In the genomic region with DNA sequence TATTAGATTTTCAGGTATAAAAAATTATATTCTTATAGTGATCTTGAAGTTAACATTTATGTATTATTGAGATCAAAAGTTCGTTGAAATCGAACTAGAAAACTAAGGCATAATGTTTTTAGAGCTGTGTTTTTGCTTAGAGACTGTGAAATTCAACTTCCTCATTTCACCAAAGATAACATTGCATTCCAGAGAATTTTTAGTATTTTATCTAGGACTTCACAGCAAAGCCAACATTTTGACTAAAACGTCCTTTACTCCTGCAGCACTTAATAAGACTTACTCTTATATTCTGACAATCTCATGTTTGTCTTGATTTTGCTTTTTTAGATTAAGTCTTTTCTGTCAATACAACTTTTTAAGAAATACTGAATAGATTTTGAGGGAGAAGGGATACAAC, we compare ENCODE assay signal across 2 cellular contexts.
TF ChIP-seq lines count a peak whose summit lies in the region.

No MANE protein-coding gene starts in this region.

TF ChIP-seq in IMR-90, 13 proteins besides CTCF, POLR2A, EP300 and RAD21:
- TF ChIP-seq CHD1 (IDR thresholded peaks at IDR 0.05; ENCODE audit: low read depth, low read length) (no peak), BHLHE40 (IDR thresholded peaks at IDR 0.05; ENCODE audit: low read depth, low read length) (no peak), MAZ (IDR thresholded peaks at IDR 0.05; ENCODE audit: borderline replicate concordance, low read depth, low read length) (no peak), MXI1 (IDR thresholded peaks at IDR 0.05; ENCODE audit: borderline replicate concordance, low read depth, low read length) (no peak), ELK1 (IDR thresholded peaks at IDR 0.05; ENCODE audit: borderline replicate concordance, low read depth, low read length) (no peak), CEBPB (IDR thresholded peaks at IDR 0.05; ENCODE audit: low read depth, low read length) (no peak), SMC3 (IDR thresholded peaks at IDR 0.05; ENCODE audit: low read depth, low read length) (no peak), MAFK (IDR thresholded peaks at IDR 0.05; ENCODE audit: low read depth, low read length) (no peak), NFE2L2 (IDR thresholded peaks at IDR 0.05; ENCODE audit: low read depth, low read length) (no peak), RCOR1 (IDR thresholded peaks at IDR 0.05; ENCODE audit: insufficient replicate concordance, low read length) (no peak), FOS (IDR thresholded peaks at IDR 0.05; ENCODE audit: low read depth, low read length) (no peak)
- TF ChIP-seq, protein P1, sequence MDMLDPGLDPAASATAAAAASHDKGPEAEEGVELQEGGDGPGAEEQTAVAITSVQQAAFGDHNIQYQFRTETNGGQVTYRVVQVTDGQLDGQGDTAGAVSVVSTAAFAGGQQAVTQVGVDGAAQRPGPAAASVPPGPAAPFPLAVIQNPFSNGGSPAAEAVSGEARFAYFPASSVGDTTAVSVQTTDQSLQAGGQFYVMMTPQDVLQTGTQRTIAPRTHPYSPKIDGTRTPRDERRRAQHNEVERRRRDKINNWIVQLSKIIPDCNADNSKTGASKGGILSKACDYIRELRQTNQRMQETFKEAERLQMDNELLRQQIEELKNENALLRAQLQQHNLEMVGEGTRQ (IDR thresholded peaks at IDR 0.05; ENCODE audit: low read depth, low read length), result no peak

TF ChIP-seq in GM12878, 131 proteins besides CTCF, POLR2A, EP300 and RAD21:
- TF ChIP-seq ZNF274 (IDR thresholded peaks at IDR 0.05; ENCODE audit: insufficient read depth, insufficient read length) (no peak), NFIC (IDR thresholded peaks at IDR 0.05; ENCODE audit: low read depth, low read length) (no peak), ZNF24 (IDR thresholded peaks at IDR 0.05) (no peak), CHD1 (IDR thresholded peaks at IDR 0.05; ENCODE audit: low read depth, low read length) (no peak), CUX1 (IDR thresholded peaks at IDR 0.05; ENCODE audit: insufficient replicate concordance, low read depth, low read length) (no peak), TARDBP (IDR thresholded peaks at IDR 0.05; ENCODE audit: borderline replicate concordance) (no peak), MLLT1 (IDR thresholded peaks at IDR 0.05) (no peak), GATAD2B (conservative IDR thresholded peaks at IDR 0.05; ENCODE audit: low read depth) (no peak), IRF4 (IDR thresholded peaks at IDR 0.05; ENCODE audit: low read depth, low read length) (no peak), NR2C1 (IDR thresholded peaks at IDR 0.05) (no peak), CREM (IDR thresholded peaks at IDR 0.05; ENCODE audit: low read depth) (no peak), NBN (IDR thresholded peaks at IDR 0.05) (no peak), ZZZ3 (IDR thresholded peaks at IDR 0.05; ENCODE audit: control insufficient read depth, insufficient read length, low read depth) (no peak), RAD51 (IDR thresholded peaks at IDR 0.05) (no peak), CHD2 (IDR thresholded peaks at IDR 0.05; ENCODE audit: borderline replicate concordance, low read depth, low read length) (no peak), JUND (IDR thresholded peaks at IDR 0.05; ENCODE audit: low read depth, low read length) (no peak)
- TF ChIP-seq, protein P2, sequence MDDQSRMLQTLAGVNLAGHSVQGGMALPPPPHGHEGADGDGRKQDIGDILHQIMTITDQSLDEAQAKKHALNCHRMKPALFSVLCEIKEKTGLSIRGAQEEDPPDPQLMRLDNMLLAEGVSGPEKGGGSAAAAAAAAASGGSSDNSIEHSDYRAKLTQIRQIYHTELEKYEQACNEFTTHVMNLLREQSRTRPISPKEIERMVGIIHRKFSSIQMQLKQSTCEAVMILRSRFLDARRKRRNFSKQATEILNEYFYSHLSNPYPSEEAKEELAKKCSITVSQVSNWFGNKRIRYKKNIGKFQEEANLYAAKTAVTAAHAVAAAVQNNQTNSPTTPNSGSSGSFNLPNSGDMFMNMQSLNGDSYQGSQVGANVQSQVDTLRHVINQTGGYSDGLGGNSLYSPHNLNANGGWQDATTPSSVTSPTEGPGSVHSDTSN (IDR thresholded peaks at IDR 0.05; ENCODE audit: insufficient replicate concordance, low read depth, low read length), result no peak
- TF ChIP-seq, protein P3, sequence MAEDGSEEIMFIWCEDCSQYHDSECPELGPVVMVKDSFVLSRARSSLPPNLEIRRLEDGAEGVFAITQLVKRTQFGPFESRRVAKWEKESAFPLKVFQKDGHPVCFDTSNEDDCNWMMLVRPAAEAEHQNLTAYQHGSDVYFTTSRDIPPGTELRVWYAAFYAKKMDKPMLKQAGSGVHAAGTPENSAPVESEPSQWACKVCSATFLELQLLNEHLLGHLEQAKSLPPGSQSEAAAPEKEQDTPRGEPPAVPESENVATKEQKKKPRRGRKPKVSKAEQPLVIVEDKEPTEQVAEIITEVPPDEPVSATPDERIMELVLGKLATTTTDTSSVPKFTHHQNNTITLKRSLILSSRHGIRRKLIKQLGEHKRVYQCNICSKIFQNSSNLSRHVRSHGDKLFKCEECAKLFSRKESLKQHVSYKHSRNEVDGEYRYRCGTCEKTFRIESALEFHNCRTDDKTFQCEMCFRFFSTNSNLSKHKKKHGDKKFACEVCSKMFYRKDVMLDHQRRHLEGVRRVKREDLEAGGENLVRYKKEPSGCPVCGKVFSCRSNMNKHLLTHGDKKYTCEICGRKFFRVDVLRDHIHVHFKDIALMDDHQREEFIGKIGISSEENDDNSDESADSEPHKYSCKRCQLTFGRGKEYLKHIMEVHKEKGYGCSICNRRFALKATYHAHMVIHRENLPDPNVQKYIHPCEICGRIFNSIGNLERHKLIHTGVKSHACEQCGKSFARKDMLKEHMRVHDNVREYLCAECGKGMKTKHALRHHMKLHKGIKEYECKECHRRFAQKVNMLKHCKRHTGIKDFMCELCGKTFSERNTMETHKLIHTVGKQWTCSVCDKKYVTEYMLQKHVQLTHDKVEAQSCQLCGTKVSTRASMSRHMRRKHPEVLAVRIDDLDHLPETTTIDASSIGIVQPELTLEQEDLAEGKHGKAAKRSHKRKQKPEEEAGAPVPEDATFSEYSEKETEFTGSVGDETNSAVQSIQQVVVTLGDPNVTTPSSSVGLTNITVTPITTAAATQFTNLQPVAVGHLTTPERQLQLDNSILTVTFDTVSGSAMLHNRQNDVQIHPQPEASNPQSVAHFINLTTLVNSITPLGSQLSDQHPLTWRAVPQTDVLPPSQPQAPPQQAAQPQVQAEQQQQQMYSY (CRISPR knock-in tag; IDR thresholded peaks at IDR 0.05), result no peak
- TF ChIP-seq, protein P1 (IDR thresholded peaks at IDR 0.05; ENCODE audit: borderline replicate concordance, low read depth, low read length), result no peak
